14 cellular contexts compared by ENCODE assay signal in genomic region chr12:22981711-22982110, GRCh38.
DNase-seq lines count a peak whose midpoint lies in the region; ATAC-seq and TF ChIP-seq lines count a peak whose summit lies in the region.
"Had no signal": no experiment of that assay in that cellular context is flagged by ENCODE, and none has a peak within 500 bp of the region (broad histone marks: within the 10 kb centered on the region; RNA-seq: fewer than 3 reads in every experiment).

No MANE protein-coding gene starts in this region.

- H4K20me1 ChIP-seq in SK-N-SH (ENCODE audit: insufficient read depth), result no peaks in the 10 kb centered on the region
- H4K20me1 ChIP-seq: BLaER1 treated with 17β-estradiol and CSF1 and Interleukin-3, amounts not matched to agents 10 nM and 100 nM had no signal

- TF ChIP-seq CTCF in left ventricle myocardium inferior (IDR thresholded peaks at IDR 0.05; ENCODE audit: borderline replicate concordance), result peak; percentile 43
- peak; percentile 27 for TF ChIP-seq CTCF in SK-N-SH (IDR thresholded peaks at IDR 0.05)
- peak; percentile 11 for TF ChIP-seq CTCF in fibroblast of pulmonary artery (IDR thresholded peaks at IDR 0.05; ENCODE audit: low read length, missing control alignments)

- TF ChIP-seq EP300 in SK-N-SH (IDR thresholded peaks at IDR 0.05; ENCODE audit: borderline replicate concordance in 1 of 2, low read depth in 1 of 2, low read length in 1 of 2), result no peak

- H3K36me3 ChIP-seq in left ventricle myocardium inferior (no peaks in the 10 kb centered on the region), SK-N-SH (replicated peaks in 1 of 2; ENCODE audit: control insufficient read depth in 1 of 2, insufficient read depth in 2 of 2, low read length in 1 of 2) (no peaks in the 10 kb centered on the region)
- H3K36me3 ChIP-seq in effector memory CD4-positive, alpha-beta T cell (ENCODE audit: control insufficient read depth, insufficient read depth, low read length), result no peaks in the 10 kb centered on the region
- H3K36me3 ChIP-seq: BLaER1 treated with 17β-estradiol and CSF1 and Interleukin-3, amounts not matched to agents 10 nM and 100 nM had no signal

- ATAC-seq in left ventricle myocardium superior (no peak), GM19035 (IDR thresholded peaks at IDR 0.05; ENCODE audit: unreplicated experiment) (no peak), HG03025 (IDR thresholded peaks at IDR 0.05; ENCODE audit: low FRiP score, unreplicated experiment) (no peak)
- ATAC-seq: stimulated activated effector memory CD8-positive, alpha-beta T cell treated with anti-CD3 and anti-CD28 coated beads, Interleukin-12 subunit alpha, Interleukin-12 subunit beta, amount 100 ng/mL, for 72 hours had no signal

- H3K27me3 ChIP-seq in left ventricle myocardium inferior (ENCODE audit: low read depth), result no peaks in the 10 kb centered on the region
- no peaks in the 10 kb centered on the region for H3K27me3 ChIP-seq in SK-N-SH (ENCODE audit: insufficient read depth)
- no peaks in the 10 kb centered on the region for H3K27me3 ChIP-seq in effector memory CD4-positive, alpha-beta T cell (replicated peaks; ENCODE audit: control insufficient read depth, insufficient read depth, low read length, poor library complexity, severe bottlenecking)
- H3K27me3 ChIP-seq: BLaER1 treated with 17β-estradiol and CSF1 and Interleukin-3, amounts not matched to agents 10 nM and 100 nM had no signal

- no peak overlapping the region for H3K4me3 ChIP-seq in left ventricle myocardium inferior
- no peak overlapping the region for H3K4me3 ChIP-seq in SK-N-SH (ENCODE audit: low read depth in 2 of 2, low read length in 1 of 2)
- no peak overlapping the region for H3K4me3 ChIP-seq in fibroblast of pulmonary artery (replicated peaks; ENCODE audit: low read depth, low read length)
- H3K4me3 ChIP-seq in effector memory CD4-positive, alpha-beta T cell (ENCODE audit: insufficient read depth, low read depth, low read length, poor library complexity, severe bottlenecking), result no peak overlapping the region
- H3K4me3 ChIP-seq: BLaER1 treated with 17β-estradiol and CSF1 and Interleukin-3, amounts not matched to agents 10 nM and 100 nM had no signal

- no peak overlapping the region for H3K27ac ChIP-seq in left ventricle myocardium inferior (replicated peaks)
- H3K27ac ChIP-seq in SK-N-SH (ENCODE audit: low read depth in 2 of 2, low read length in 1 of 2), result no peak overlapping the region
- H3K27ac ChIP-seq in effector memory CD4-positive, alpha-beta T cell (ENCODE audit: insufficient read depth, low read length, poor library complexity, severe bottlenecking), result no peak overlapping the region
- H3K27ac ChIP-seq: BLaER1 treated with 17β-estradiol and CSF1 and Interleukin-3, amounts not matched to agents 10 nM and 100 nM had no signal

- H3K9me2 ChIP-seq in SK-N-SH, result no peaks in the 10 kb centered on the region

- H3F3A ChIP-seq in SK-N-SH (replicated peaks; ENCODE audit: insufficient read depth), result peaks cover 7% of the 10 kb centered on the region

- peak; percentile 33 for TF ChIP-seq RAD21 in SK-N-SH (IDR thresholded peaks at IDR 0.05; ENCODE audit: low read length)

- DNase-seq in left ventricle myocardium inferior (no peak), left ventricle myocardium superior (no peak), SK-N-SH (no peak), fibroblast of pulmonary artery (ENCODE audit: low read depth) (peak; percentile 34), middle frontal gyrus (ENCODE audit: extremely low spot score, low spot score) (no peak)
- no peak for DNase-seq in effector memory CD4-positive, alpha-beta T cell
- DNase-seq: activated CD8-positive, alpha-beta memory T cell treated with anti-CD3 and anti-CD28 coated beads for 24 hours; NCI-H1048; NCI-H69; stimulated activated CD4-positive, alpha-beta T cell treated with anti-CD3 and anti-CD28 coated beads, Interleukin-15, amount 100 ng/mL, for 24 hours had no signal

- 60% methylated on average over 3 of the region's 3 CpGs for WGBS in SK-N-SH (ENCODE audit: low lambda C conversion rate)

- no peak overlapping the region for H3K4me2 ChIP-seq in SK-N-SH
- H3K4me2 ChIP-seq: BLaER1 treated with 17β-estradiol and CSF1 and Interleukin-3, amounts not matched to agents 10 nM and 100 nM had no signal

- H3K9me3 ChIP-seq in left ventricle myocardium inferior (replicated peaks), result no peaks in the 10 kb centered on the region
- H3K9me3 ChIP-seq in SK-N-SH, result no peaks in the 10 kb centered on the region
- no peaks in the 10 kb centered on the region for H3K9me3 ChIP-seq in effector memory CD4-positive, alpha-beta T cell (ENCODE audit: control insufficient read depth, low read length)
- H3K9me3 ChIP-seq: BLaER1 treated with 17β-estradiol and CSF1 and Interleukin-3, amounts not matched to agents 10 nM and 100 nM had no signal

- no peak overlapping the region for H3K9ac ChIP-seq in SK-N-SH
- H3K9ac ChIP-seq: BLaER1 treated with 17β-estradiol and CSF1 and Interleukin-3, amounts not matched to agents 10 nM and 100 nM had no signal

- POLR2A ChIA-PET in SK-N-SH (lab: Yijun Ruan, JAX), result no interaction called here

- H2AFZ ChIP-seq in SK-N-SH (ENCODE audit: low read depth), result no peak overlapping the region

- intact Hi-C loops in left ventricle myocardium inferior (cut with micrococcal nuclease) (no loop called here), left ventricle myocardium superior (cut with micrococcal nuclease) (no loop called here)

- CTCF ChIA-PET in SK-N-SH (lab: Yijun Ruan, JAX), result no interaction called here

- no peaks in the 10 kb centered on the region for H3K79me2 ChIP-seq in SK-N-SH (ENCODE audit: insufficient read depth)

- H3K4me1 ChIP-seq in left ventricle myocardium inferior (no peaks in the 10 kb centered on the region), SK-N-SH (ENCODE audit: control insufficient read depth in 1 of 2, insufficient read depth in 2 of 2, low read depth in 1 of 2, low read length in 1 of 2) (peaks cover 0 to 4% of the 10 kb centered on the region in 2 experiments; a peak in 1 of 4 replicates)
- H3K4me1 ChIP-seq in effector memory CD4-positive, alpha-beta T cell (ENCODE audit: control insufficient read depth, insufficient read depth, low read length, poor library complexity, severe bottlenecking), result no peaks in the 10 kb centered on the region
- H3K4me1 ChIP-seq: BLaER1 treated with 17β-estradiol and CSF1 and Interleukin-3, amounts not matched to agents 10 nM and 100 nM had no signal

TF ChIP-seq in SK-N-SH, 30 proteins besides CTCF, POLR2A, EP300 and RAD21:
- TF ChIP-seq USF2 (IDR thresholded peaks at IDR 0.05; ENCODE audit: borderline replicate concordance, low read depth, low read length), result no peak
- TF ChIP-seq GATA2 (CRISPR knock-in tag; IDR thresholded peaks at IDR 0.05), result no peak
- TF ChIP-seq NRF1 (IDR thresholded peaks at IDR 0.05; ENCODE audit: low read depth, low read length), result no peak
- TF ChIP-seq PBX3 (IDR thresholded peaks at IDR 0.05), result no peak
- no peak for TF ChIP-seq YY1 (IDR thresholded peaks at IDR 0.05; ENCODE audit: low read depth)
- TF ChIP-seq FOSL2 (IDR thresholded peaks at IDR 0.05; ENCODE audit: borderline replicate concordance, low read depth), result no peak
- TF ChIP-seq IRF3 (IDR thresholded peaks at IDR 0.05; ENCODE audit: low read depth, low read length), result no peak
- no peak for TF ChIP-seq EZH2phosphoT487 (IDR thresholded peaks at IDR 0.05; ENCODE audit: borderline replicate concordance, low read depth)
- TF ChIP-seq CHD2 (IDR thresholded peaks at IDR 0.05; ENCODE audit: low read length, partially characterized antibody), result no peak
